In the genomic region with DNA sequence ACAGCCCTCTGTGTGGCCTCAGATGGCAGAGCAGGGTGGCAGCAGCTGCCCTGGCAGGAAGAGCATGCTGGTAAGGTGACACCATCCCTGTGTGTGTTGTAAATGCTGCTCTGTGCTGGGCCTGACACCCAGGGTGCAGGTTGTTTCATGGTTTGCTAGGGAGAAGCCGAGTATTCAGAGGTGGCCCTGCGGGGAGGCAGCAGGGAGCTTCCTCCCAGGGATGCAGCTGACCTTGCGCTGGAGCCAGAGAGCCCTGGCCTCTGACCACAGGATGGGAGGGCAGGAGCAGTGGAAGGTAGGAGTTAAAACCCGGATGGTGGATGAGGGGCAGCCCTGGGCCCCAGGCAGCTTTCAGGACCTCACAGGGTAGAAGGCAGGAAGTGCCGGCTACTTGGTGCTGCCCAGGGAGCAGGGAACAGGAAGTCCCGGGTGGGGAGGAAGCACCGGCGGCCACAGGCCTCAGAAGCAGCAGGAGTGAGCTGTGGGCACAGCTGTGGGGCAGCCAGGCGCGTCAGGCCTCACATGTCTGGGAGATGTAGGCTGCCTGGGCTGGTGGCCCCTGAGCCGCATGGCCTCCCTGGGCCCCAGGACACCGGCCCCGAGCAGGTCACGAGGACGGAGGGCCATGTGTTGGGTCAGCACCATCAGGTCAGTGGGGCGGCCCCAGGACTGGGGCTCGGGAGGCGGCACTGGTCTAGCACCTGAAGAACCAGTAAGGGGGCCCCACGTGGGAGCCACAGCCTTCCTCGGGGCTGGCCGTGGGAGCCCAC, we compare ENCODE assay signal across 8 cellular contexts. TPM values are rescaled to one million over a fixed set of nuclear protein-coding genes. Genes with fewer than 3 reads are reported as not detected.
DNase-seq lines count a peak whose midpoint lies in the region; ATAC-seq and TF ChIP-seq lines count a peak whose summit lies in the region.

No MANE protein-coding gene starts in this region.

- H3K27ac ChIP-seq in Panc1 (ENCODE audit: low read length) (peak overlapping the region; percentile 72), psoas muscle (peak overlapping the region; percentile 87)

- TF ChIP-seq CTCF in Panc1 (IDR thresholded peaks at IDR 0.05), result no peak
- no peak for TF ChIP-seq CTCF in glutamatergic neuron (IDR thresholded peaks at IDR 0.05; ENCODE audit: partially characterized antibody, unreplicated experiment)
- no peak for TF ChIP-seq CTCF in psoas muscle (IDR thresholded peaks at IDR 0.05)

- in situ Hi-C loops in Panc1 (cut with HindIII; ENCODE audit: low pct_unique_long_range_greater_than_20kb, low sequenced_read_pairs), result no loop called here

- H3K27me3 ChIP-seq in Panc1 (ENCODE audit: control insufficient read depth, insufficient read depth, low read length) (no peaks in the 10 kb centered on the region), psoas muscle (ENCODE audit: insufficient read depth in 3 of 3, low read length in 2 of 3) (no peaks in the 10 kb centered on the region)

- POLR2A ChIA-PET in Panc1 (lab: Charles Lee), result no interaction called here

- peaks cover 7% of the 10 kb centered on the region for H3K36me3 Mint-ChIP-seq in glutamatergic neuron (ENCODE audit: unreplicated experiment)

- WGBS in psoas muscle, 3 donors, result 3 to 14% (median 4%) methylated on average over 17 to 21 of the region's 21 CpGs

- peak overlapping the region; percentile 64 for H3K27ac Mint-ChIP-seq in glutamatergic neuron (ENCODE audit: unreplicated experiment)

- H3K4me1 ChIP-seq in Panc1 (ENCODE audit: control insufficient read depth, insufficient read depth, low read length) (peaks cover 38% of the 10 kb centered on the region), psoas muscle (peaks cover 49% of the 10 kb centered on the region)

- H3K9me3 Mint-ChIP-seq in glutamatergic neuron (ENCODE audit: unreplicated experiment), result peaks cover 12% of the 10 kb centered on the region

- H3K4me3 Mint-ChIP-seq in glutamatergic neuron (ENCODE audit: unreplicated experiment), result peak overlapping the region; percentile 50

- H3K4me3 ChIP-seq in Panc1 (ENCODE audit: low read depth in 2 of 2, low read length in 2 of 2), result no peak overlapping the region
- H3K4me3 ChIP-seq in psoas muscle, result peak overlapping the region; percentile 78

- DNase-seq in AML-193 (lab: John Stamatoyannopoulos, UW) (peak; percentile 94 to 98), Panc1 (ENCODE audit: low read depth, low spot score) (no peak), activated gamma-delta T cell (lab: John Stamatoyannopoulos, UW) (peak; percentile 55), glutamatergic neuron (peak; percentile 56), psoas muscle (peak; percentile 76 to 88), D341Med (ENCODE audit: low spot score) (no peak)

- peak; percentile 62 for ATAC-seq in GM19025 (IDR thresholded peaks at IDR 0.05; ENCODE audit: low read depth, unreplicated experiment)
- ATAC-seq in HG03196 (IDR thresholded peaks at IDR 0.05; ENCODE audit: unreplicated experiment), result peak; percentile 72
- ATAC-seq in Panc1, result peak; percentile 66
- ATAC-seq in psoas muscle, result peak; percentile 88 to 90 (median 88)

- H3K4me1 Mint-ChIP-seq in glutamatergic neuron (ENCODE audit: low read depth, unreplicated experiment), result peaks cover 9% of the 10 kb centered on the region

- peaks cover 18% of the 10 kb centered on the region for H3K27me3 Mint-ChIP-seq in glutamatergic neuron (ENCODE audit: unreplicated experiment)

- BruUV-seq in Panc1 (replicated peaks; lab: Mats Ljungman, UMichigan), result no TSS peak

- H3K9me3 ChIP-seq in Panc1 (ENCODE audit: control insufficient read depth, insufficient read depth, low read depth, low read length) (no peaks in the 10 kb centered on the region), psoas muscle (no peaks in the 10 kb centered on the region)

- intact Hi-C loops in Panc1 (cut with micrococcal nuclease; ENCODE audit: unreplicated experiment), result no loop called here
- intact Hi-C loops in psoas muscle (cut with DNase I), result loop anchor here in 1 of 2 donors (5.0 kb wide), 1 partner anchor 45 kb away; no protein-coding TSS in a partner anchor

- H3K36me3 ChIP-seq in Panc1 (ENCODE audit: control insufficient read depth, insufficient read depth, low read length) (no peaks in the 10 kb centered on the region), psoas muscle (ENCODE audit: insufficient read depth in 1 of 2, low read depth in 1 of 2) (no peaks in the 10 kb centered on the region)

- CTCF ChIA-PET in Panc1 (lab: Charles Lee), result interaction anchor here (0.6 kb wide), 1 partner anchor 12 kb away, joined by 7 read pairs; no protein-coding TSS in a partner anchor

RNA-seq across cellular contexts. Expression of gene SH3BP2, which starts 19.1 kb away (rescaled TPM):
- total RNA-seq in Panc1 (2021; ENCODE audit: unreplicated experiment), result 93.4 TPM
- 56.2 TPM for polyA plus RNA-seq in Panc1 (2012; ENCODE audit: insufficient read length)
- total RNA-seq in glutamatergic neuron (ENCODE audit: unreplicated experiment), result 85.3 TPM
- total RNA-seq in psoas muscle, result 10 to 100 TPM; 12.4 to 18.1 (median 13.9) TPM
- 10 to 100 TPM in 1 of 3 donors, 1 to 10 TPM in 2; 7.1 to 13.1 (median 8.0) TPM for polyA plus RNA-seq in psoas muscle

RNA-seq across cellular contexts. Expression of gene ADD1, which starts 31.6 kb away (rescaled TPM):
- total RNA-seq in Panc1 (2021; ENCODE audit: unreplicated experiment) (158 TPM), glutamatergic neuron (ENCODE audit: unreplicated experiment) (276 TPM), psoas muscle (100 to 1,000 TPM; 163 to 214 (median 187) TPM)
- polyA plus RNA-seq in Panc1 (2012; ENCODE audit: insufficient read length), result 126 TPM
- 100 to 1,000 TPM; 124 to 224 (median 126) TPM for polyA plus RNA-seq in psoas muscle

RNA-seq across cellular contexts. Expression of gene TNIP2, which starts 55.9 kb away (rescaled TPM):
- 60.3 TPM for total RNA-seq in Panc1 (2021; ENCODE audit: unreplicated experiment)
- 59.6 TPM for polyA plus RNA-seq in Panc1 (2012; ENCODE audit: insufficient read length)
- 25.4 TPM for total RNA-seq in glutamatergic neuron (ENCODE audit: unreplicated experiment)
- total RNA-seq in psoas muscle, result 10 to 100 TPM; 16.3 to 44.6 (median 32.4) TPM
- 10 to 100 TPM; 45.9 to 66.2 (median 59.5) TPM for polyA plus RNA-seq in psoas muscle

Comparison
In these comparisons a context has a peak if more than half of its experiments do, and no peak if none do; other contexts are left out.
1. DNase-seq: peak in AML-193 (2 of 2), activated gamma-delta T cell (single experiment), glutamatergic neuron (single experiment) and psoas muscle (2 of 2); none in Panc1 (single experiment) and D341Med (single experiment).
2. Peak in every context shown above with its lines, with median percentiles within 50 percentile points of each other: ATAC-seq.